9 cellular contexts compared by ENCODE assay signal in genomic region chr2:44171018-44171417, GRCh38. TPM values are rescaled to one million over a fixed set of nuclear protein-coding genes. Genes with fewer than 3 reads are reported as not detected.
A peak's percentile ranks its signal among the peaks of the same experiment; 100 is the strongest.
DNase-seq lines count a peak whose midpoint lies in the region; ATAC-seq, FAIRE-seq and TF ChIP-seq lines count a peak whose summit lies in the region.
"Had no signal": no experiment of that assay in that cellular context is flagged by ENCODE, and none has a peak within 500 bp of the region (broad histone marks: within the 10 kb centered on the region; RNA-seq: fewer than 3 reads in every experiment).

No MANE protein-coding gene starts in this region.

- ATAC-seq in heart right ventricle (no peak), left cardiac atrium (no peak), HG03097 (IDR thresholded peaks at IDR 0.05; ENCODE audit: low FRiP score, unreplicated experiment) (no peak)

- TF ChIP-seq CTCF in heart right ventricle (IDR thresholded peaks at IDR 0.05) (no peak), adrenal gland (IDR thresholded peaks at IDR 0.05) (no peak), kidney epithelial cell (IDR thresholded peaks at IDR 0.05; ENCODE audit: insufficient read depth, low read length, poor library complexity, severe bottlenecking) (no peak), thyroid gland (IDR thresholded peaks at IDR 0.05) (no peak)

- DNase-seq in heart right ventricle (no peak), left cardiac atrium (no peak), adrenal gland (no peak), kidney epithelial cell (ENCODE audit: low read depth) (peak; percentile 57), thyroid gland (no peak), NCI-H524 treated with DMSO at 0.1 percent for 48 hours (lab: John Stamatoyannopoulos, UW) (no peak), frontal cortex (ENCODE audit: low spot score in 2 of 2) (no peak)

- WGBS in heart right ventricle, 2 donors, result 15 to 27% methylated on average over 2 of the region's 2 CpGs
- 14 to 30% (median 17%) methylated on average over 2 of the region's 2 CpGs for WGBS in adrenal gland, 4 donors
- 22 to 32% methylated on average over 2 of the region's 2 CpGs for WGBS in thyroid gland, 2 donors

- no peaks in the 10 kb centered on the region for H3K9me3 ChIP-seq in heart right ventricle
- H3K9me3 ChIP-seq in adrenal gland (replicated peaks in 1 of 3), result no peaks in the 10 kb centered on the region
- no peaks in the 10 kb centered on the region for H3K9me3 ChIP-seq in thyroid gland

- H3K27me3 ChIP-seq in heart right ventricle (peaks cover 0 to 8% (median 0%) of the 10 kb centered on the region in 7 donors), adrenal gland (no peaks in the 10 kb centered on the region), kidney epithelial cell (ENCODE audit: control insufficient read depth, insufficient read depth, low read length) (no peaks in the 10 kb centered on the region), thyroid gland (no peaks in the 10 kb centered on the region)

- peaks cover 0 to 56% (median 38%) of the 10 kb centered on the region in 9 donors for H3K4me1 ChIP-seq in heart right ventricle
- H3K4me1 ChIP-seq in adrenal gland (replicated peaks in 1 of 2), result peaks cover 18 to 50% of the 10 kb centered on the region in 2 donors
- peaks cover 13 to 14% of the 10 kb centered on the region in 2 donors for H3K4me1 ChIP-seq in thyroid gland

- intact Hi-C loops in heart right ventricle (cut with DNase I) (no loop called here), left cardiac atrium (cut with DNase I) (loop anchor here in 1 of 2 donors (5.0 kb wide), 1 partner anchor 84 kb away; no protein-coding TSS in a partner anchor), adrenal gland (cut with DNase I) (no loop called here), thyroid gland (cut with DNase I) (no loop called here)

- peak overlapping the region in 5 of 10 donors; percentile 76 to 94 (median 93) for H3K27ac ChIP-seq in heart right ventricle
- peak overlapping the region in 4 of 5 donors; percentile 18 to 95 (median 76) for H3K27ac ChIP-seq in adrenal gland
- H3K27ac ChIP-seq in thyroid gland, result peak overlapping the region in 2 of 3 donors; percentile 7 to 86

- H3K36me3 ChIP-seq in heart right ventricle, result no peaks in the 10 kb centered on the region
- H3K36me3 ChIP-seq in adrenal gland (replicated peaks in 1 of 2), result no peaks in the 10 kb centered on the region
- no peaks in the 10 kb centered on the region for H3K36me3 ChIP-seq in kidney epithelial cell (ENCODE audit: control insufficient read depth, insufficient read depth, low read length)
- H3K36me3 ChIP-seq in thyroid gland, result no peaks in the 10 kb centered on the region

- TF ChIP-seq POLR2A in adrenal gland (IDR thresholded peaks at IDR 0.05) (no peak), thyroid gland (IDR thresholded peaks at IDR 0.05) (no peak)

- FAIRE-seq in frontal cortex (lab: Jason Lieb, UNC), result no peak

- H3K4me3 ChIP-seq in heart right ventricle (peak overlapping the region in 8 of 10 donors; percentile 77 to 95 (median 85)), adrenal gland (peak overlapping the region in 1 of 4 donors; percentile 91), kidney epithelial cell (ENCODE audit: low read depth, low read length) (peak overlapping the region; percentile 93), thyroid gland (replicated peaks in 1 of 3) (no peak overlapping the region)
- H3K4me3 ChIP-seq: lung had no signal

RNA-seq across cellular contexts. Expression of gene PPM1B, which starts 2.3 kb away (rescaled TPM):
- total RNA-seq in heart right ventricle (10 to 100 TPM; 40.7 to 69.5 (median 55.7) TPM), left cardiac atrium (10 to 100 TPM; 41.1 to 42.3 TPM), adrenal gland (10 to 100 TPM; 12.5 to 44.9 (median 35.1) TPM), kidney epithelial cell (22.7 TPM in 2 replicates), thyroid gland (10 to 100 TPM; 36.6 to 71.4 (median 45.1) TPM), frontal cortex (66.4 TPM)
- polyA plus RNA-seq in heart right ventricle (10 to 100 TPM; 20.7 to 24.6 TPM), adrenal gland (10 to 100 TPM; 12.2 to 36.4 (median 13.4) TPM)

Comparison
In these comparisons a context has a peak if more than half of its experiments do, and no peak if none do; other contexts are left out.
1. H3K4me3 ChIP-seq: peak in heart right ventricle (8 of 10) and kidney epithelial cell (single experiment); none in thyroid gland (0 of 3).